24 cellular contexts compared by ENCODE assay signal in genomic region chr5:6943197-6943596, GRCh38.
"Had no signal": no experiment of that assay in that cellular context is flagged by ENCODE, and none has a peak within 500 bp of the region (broad histone marks: within the 10 kb centered on the region; RNA-seq: fewer than 3 reads in every experiment).

No MANE protein-coding gene starts in this region.

- H3K27me3 ChIP-seq: adrenal gland had no signal

- H3K27me3 Mint-ChIP-seq: activated CD4-positive, alpha-beta T cell treated with anti-CD3 and anti-CD28 coated beads, Interleukin-2, amount 10 ng/mL, durations not matched to agents 7 days and 5 days had no signal

- H3K9me3 Mint-ChIP-seq: activated CD4-positive, alpha-beta T cell treated with anti-CD3 and anti-CD28 coated beads, Interleukin-2, amount 10 ng/mL, durations not matched to agents 7 days and 5 days; activated naive CD4-positive, alpha-beta T cell treated with anti-CD3 and anti-CD28 coated beads for 36 hours; activated T-cell treated with anti-CD3 and anti-CD28 coated beads, Interleukin-2, amount 50 U/mL, for 24 hours; activated T-helper 2 cell treated with anti-CD3 and anti-CD28 coated beads, Interferon-gamma antibody, Interleukin-2, Interleukin-4, amounts not matched to agents 10 μg/mL and 5 μg/mL and 100 μg/mL, durations not matched to agents 14 hours and 24 hours and 36 hours had no signal

- H3K4me3 Mint-ChIP-seq: activated CD4-positive, alpha-beta T cell treated with anti-CD3 and anti-CD28 coated beads, Interleukin-2, amount 10 ng/mL, durations not matched to agents 7 days and 5 days; activated CD8-positive, alpha-beta T cell treated with anti-CD3 and anti-CD28 coated beads, Interleukin-2, amount 10 ng/mL, durations not matched to agents 7 days and 5 days; activated naive CD4-positive, alpha-beta T cell treated with anti-CD3 and anti-CD28 coated beads for 36 hours; activated T-cell treated with anti-CD3 and anti-CD28 coated beads, Interleukin-2, amount 50 U/mL, for 24 hours; brain had no signal

- DNase-seq: activated CD4-positive, alpha-beta T cell treated with anti-CD3 and anti-CD28 coated beads, Interleukin-2, amount 10 ng/mL, durations not matched to agents 7 days and 5 days; activated CD4-positive, alpha-beta T cell treated with anti-CD3 and anti-CD28 coated beads, Interleukin-2, amount 50 U/mL, for 48 hours; activated CD8-positive, alpha-beta T cell treated with anti-CD3 and anti-CD28 coated beads, Interleukin-2, amount 10 ng/mL, durations not matched to agents 7 days and 5 days; activated gamma-delta T cell; activated naive CD4-positive, alpha-beta T cell treated with anti-CD3 and anti-CD28 coated beads for 36 hours; activated T-cell treated with anti-CD3 and anti-CD28 coated beads, Interleukin-2, amount 50 U/mL, for 24 hours; adrenal gland; Karpas-422; KBM-7; NCI-H1048; NCI-H1105 treated with DMSO at 0.1 percent for 48 hours; NCI-H1436; NCI-H1694; NCI-H1930; NCI-H345; NCI-H524 treated with DMSO at 0.1 percent for 48 hours; NCI-H748 treated with DMSO at 0.1 percent for 48 hours; OCI-M1; Right ventricle myocardium superior; T1000 had no signal

- H3K27ac Mint-ChIP-seq: activated CD4-positive, alpha-beta T cell treated with anti-CD3 and anti-CD28 coated beads, Interleukin-2, amount 10 ng/mL, durations not matched to agents 7 days and 5 days; activated CD8-positive, alpha-beta T cell treated with anti-CD3 and anti-CD28 coated beads, Interleukin-2, amount 10 ng/mL, durations not matched to agents 7 days and 5 days; activated naive CD4-positive, alpha-beta T cell treated with anti-CD3 and anti-CD28 coated beads for 36 hours; activated naive CD4-positive, alpha-beta T cell treated with anti-CD3 and anti-CD28 coated beads, Interleukin-2, amount 50 U/mL, for 72 hours; activated T-cell treated with anti-CD3 and anti-CD28 coated beads, Interleukin-2, amount 50 U/mL, for 24 hours; activated T-helper 2 cell treated with anti-CD3 and anti-CD28 coated beads, Interferon-gamma antibody, Interleukin-2, Interleukin-4, amounts not matched to agents 10 μg/mL and 5 μg/mL and 100 μg/mL, durations not matched to agents 14 hours and 24 hours and 36 hours had no signal

- H3K4me1 Mint-ChIP-seq: activated CD4-positive, alpha-beta T cell treated with anti-CD3 and anti-CD28 coated beads, Interleukin-2, amount 10 ng/mL, durations not matched to agents 7 days and 5 days had no signal

- H3K36me3 ChIP-seq: adrenal gland had no signal

- H3K9me3 ChIP-seq: adrenal gland had no signal

- H3K4me3 ChIP-seq: adrenal gland had no signal

- H3K36me3 Mint-ChIP-seq: activated naive CD4-positive, alpha-beta T cell treated with anti-CD3 and anti-CD28 coated beads, Interleukin-2, amount 50 U/mL, for 72 hours; brain had no signal

- ATAC-seq: activated CD8-positive, alpha-beta T cell treated with anti-CD3 and anti-CD28 coated beads, Interleukin-2, amount 10 ng/mL, durations not matched to agents 7 days and 5 days; activated naive CD4-positive, alpha-beta T cell treated with anti-CD3 and anti-CD28 coated beads, Interleukin-2, amount 50 U/mL, for 72 hours had no signal

- FAIRE-seq: astrocyte had no signal

- H3K27ac ChIP-seq: adrenal gland had no signal

- H3K4me1 ChIP-seq: adrenal gland had no signal
